In genomic region chr15:63329567-63330350, GRCh38 we compare ENCODE assay signal across 2 cellular contexts.
TF ChIP-seq lines count a peak whose summit lies in the region.

No MANE protein-coding gene starts in this region.

TF ChIP-seq in K562, 482 proteins besides CTCF, POLR2A, EP300 and RAD21:
- TF ChIP-seq, protein P1, sequence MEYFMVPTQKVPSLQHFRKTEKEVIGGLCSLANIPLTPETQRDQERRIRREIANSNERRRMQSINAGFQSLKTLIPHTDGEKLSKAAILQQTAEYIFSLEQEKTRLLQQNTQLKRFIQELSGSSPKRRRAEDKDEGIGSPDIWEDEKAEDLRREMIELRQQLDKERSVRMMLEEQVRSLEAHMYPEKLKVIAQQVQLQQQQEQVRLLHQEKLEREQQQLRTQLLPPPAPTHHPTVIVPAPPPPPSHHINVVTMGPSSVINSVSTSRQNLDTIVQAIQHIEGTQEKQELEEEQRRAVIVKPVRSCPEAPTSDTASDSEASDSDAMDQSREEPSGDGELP (CRISPR knock-in tag; IDR thresholded peaks at IDR 0.05; ENCODE audit: borderline replicate concordance), result 0 out of 2 replicates have a peak, but pooled peaks have one; percentile 10
- TF ChIP-seq GABPB2 (CRISPR knock-in tag; conservative IDR thresholded peaks at IDR 0.05) (no peak), ID3 (CRISPR knock-in tag; IDR thresholded peaks at IDR 0.05) (no peak), ID3 (tag; IDR thresholded peaks at IDR 0.05) (no peak)

TF ChIP-seq in HepG2, 621 proteins besides CTCF, POLR2A, EP300 and RAD21:
- no peak for TF ChIP-seq PHF20 (CRISPR knock-in tag; IDR thresholded peaks at IDR 0.05)
- TF ChIP-seq SAP130 (CRISPR knock-in tag; IDR thresholded peaks at IDR 0.05; ENCODE audit: low read depth), result no peak
- TF ChIP-seq MLLT10 (CRISPR knock-in tag; IDR thresholded peaks at IDR 0.05), result no peak
- TF ChIP-seq AGO1 (IDR thresholded peaks at IDR 0.05; ENCODE audit: low read depth, low read length, poor library complexity, severe bottlenecking), result no peak
- no peak for TF ChIP-seq ZNF354B (CRISPR knock-in tag; IDR thresholded peaks at IDR 0.05)
- TF ChIP-seq NR2F1 (CRISPR knock-in tag; IDR thresholded peaks at IDR 0.05), result no peak
- no peak for TF ChIP-seq EED (CRISPR knock-in tag; IDR thresholded peaks at IDR 0.05)
- no peak for TF ChIP-seq ZNF501 (CRISPR knock-in tag; IDR thresholded peaks at IDR 0.05)
- TF ChIP-seq, protein P2, sequence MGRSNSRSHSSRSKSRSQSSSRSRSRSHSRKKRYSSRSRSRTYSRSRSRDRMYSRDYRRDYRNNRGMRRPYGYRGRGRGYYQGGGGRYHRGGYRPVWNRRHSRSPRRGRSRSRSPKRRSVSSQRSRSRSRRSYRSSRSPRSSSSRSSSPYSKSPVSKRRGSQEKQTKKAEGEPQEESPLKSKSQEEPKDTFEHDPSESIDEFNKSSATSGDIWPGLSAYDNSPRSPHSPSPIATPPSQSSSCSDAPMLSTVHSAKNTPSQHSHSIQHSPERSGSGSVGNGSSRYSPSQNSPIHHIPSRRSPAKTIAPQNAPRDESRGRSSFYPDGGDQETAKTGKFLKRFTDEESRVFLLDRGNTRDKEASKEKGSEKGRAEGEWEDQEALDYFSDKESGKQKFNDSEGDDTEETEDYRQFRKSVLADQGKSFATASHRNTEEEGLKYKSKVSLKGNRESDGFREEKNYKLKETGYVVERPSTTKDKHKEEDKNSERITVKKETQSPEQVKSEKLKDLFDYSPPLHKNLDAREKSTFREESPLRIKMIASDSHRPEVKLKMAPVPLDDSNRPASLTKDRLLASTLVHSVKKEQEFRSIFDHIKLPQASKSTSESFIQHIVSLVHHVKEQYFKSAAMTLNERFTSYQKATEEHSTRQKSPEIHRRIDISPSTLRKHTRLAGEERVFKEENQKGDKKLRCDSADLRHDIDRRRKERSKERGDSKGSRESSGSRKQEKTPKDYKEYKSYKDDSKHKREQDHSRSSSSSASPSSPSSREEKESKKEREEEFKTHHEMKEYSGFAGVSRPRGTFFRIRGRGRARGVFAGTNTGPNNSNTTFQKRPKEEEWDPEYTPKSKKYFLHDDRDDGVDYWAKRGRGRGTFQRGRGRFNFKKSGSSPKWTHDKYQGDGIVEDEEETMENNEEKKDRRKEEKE (IDR thresholded peaks at IDR 0.05), result no peak
- TF ChIP-seq ZNF253 (CRISPR knock-in tag; IDR thresholded peaks at IDR 0.05; ENCODE audit: borderline replicate concordance), result no peak
- TF ChIP-seq ZNF205 (CRISPR knock-in tag; IDR thresholded peaks at IDR 0.05), result no peak
- TF ChIP-seq, protein P3, sequence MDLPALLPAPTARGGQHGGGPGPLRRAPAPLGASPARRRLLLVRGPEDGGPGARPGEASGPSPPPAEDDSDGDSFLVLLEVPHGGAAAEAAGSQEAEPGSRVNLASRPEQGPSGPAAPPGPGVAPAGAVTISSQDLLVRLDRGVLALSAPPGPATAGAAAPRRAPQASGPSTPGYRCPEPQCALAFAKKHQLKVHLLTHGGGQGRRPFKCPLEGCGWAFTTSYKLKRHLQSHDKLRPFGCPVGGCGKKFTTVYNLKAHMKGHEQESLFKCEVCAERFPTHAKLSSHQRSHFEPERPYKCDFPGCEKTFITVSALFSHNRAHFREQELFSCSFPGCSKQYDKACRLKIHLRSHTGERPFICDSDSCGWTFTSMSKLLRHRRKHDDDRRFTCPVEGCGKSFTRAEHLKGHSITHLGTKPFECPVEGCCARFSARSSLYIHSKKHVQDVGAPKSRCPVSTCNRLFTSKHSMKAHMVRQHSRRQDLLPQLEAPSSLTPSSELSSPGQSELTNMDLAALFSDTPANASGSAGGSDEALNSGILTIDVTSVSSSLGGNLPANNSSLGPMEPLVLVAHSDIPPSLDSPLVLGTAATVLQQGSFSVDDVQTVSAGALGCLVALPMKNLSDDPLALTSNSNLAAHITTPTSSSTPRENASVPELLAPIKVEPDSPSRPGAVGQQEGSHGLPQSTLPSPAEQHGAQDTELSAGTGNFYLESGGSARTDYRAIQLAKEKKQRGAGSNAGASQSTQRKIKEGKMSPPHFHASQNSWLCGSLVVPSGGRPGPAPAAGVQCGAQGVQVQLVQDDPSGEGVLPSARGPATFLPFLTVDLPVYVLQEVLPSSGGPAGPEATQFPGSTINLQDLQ (CRISPR knock-in tag; IDR thresholded peaks at IDR 0.05), result no peak
- TF ChIP-seq ZKSCAN1 (IDR thresholded peaks at IDR 0.05; ENCODE audit: low read length), result no peak
- TF ChIP-seq ZFP37 (CRISPR knock-in tag; IDR thresholded peaks at IDR 0.05; ENCODE audit: borderline replicate concordance), result no peak
- no peak for TF ChIP-seq KDM2A (CRISPR knock-in tag; IDR thresholded peaks at IDR 0.05; ENCODE audit: borderline replicate concordance, low read depth)
- no peak for TF ChIP-seq EEA1 (CRISPR knock-in tag; IDR thresholded peaks at IDR 0.05; ENCODE audit: borderline replicate concordance)
- no peak for TF ChIP-seq ARID4A (CRISPR knock-in tag; IDR thresholded peaks at IDR 0.05; ENCODE audit: borderline replicate concordance)
- no peak for TF ChIP-seq ZNF446 (CRISPR knock-in tag; IDR thresholded peaks at IDR 0.05)
TF ChIP-seq in HepG2: peak in this region for 0.
